ENCODE assay signal across 11 cellular contexts in genomic region chr3:172132159-172132586, GRCh38.
DNase-seq lines count a peak whose midpoint lies in the region; ATAC-seq and TF ChIP-seq lines count a peak whose summit lies in the region.
"Had no signal": no experiment of that assay in that cellular context is flagged by ENCODE, and none has a peak within 500 bp of the region (broad histone marks: within the 10 kb centered on the region; RNA-seq: fewer than 3 reads in every experiment).

No MANE protein-coding gene starts in this region.

- no peak overlapping the region for H3K4me3 Mint-ChIP-seq in Calu3 (ENCODE audit: low read depth, unreplicated experiment)
- H3K4me3 Mint-ChIP-seq in neural crest cell, result no peak overlapping the region

- CTCF ChIA-PET in Calu3 (lab: Charles Lee), result interaction anchor here (1.1 to 2.8 kb wide), 2 partner anchors 10 to 21 kb away, joined by 3 to 10 read pairs; no protein-coding TSS in a partner anchor

- H3K9me3 Mint-ChIP-seq in Calu3 (ENCODE audit: low read depth, unreplicated experiment) (no peaks in the 10 kb centered on the region), neural crest cell (no peaks in the 10 kb centered on the region)
- H3K9me3 Mint-ChIP-seq in activated naive CD4-positive, alpha-beta T cell treated with anti-CD3 and anti-CD28 coated beads, Interleukin-2, amount 50 U/mL, for 72 hours, result no peaks in the 10 kb centered on the region

- TF ChIP-seq CTCF in Calu3 (IDR thresholded peaks at IDR 0.05; ENCODE audit: unreplicated experiment) (no peak), neural crest cell (conservative IDR thresholded peaks at IDR 0.05) (no peak)

- no TSS peak for BruUV-seq in Calu3 (replicated peaks; lab: Mats Ljungman, UMichigan)

- DNase-seq in Calu3, result no peak
- DNase-seq in activated naive CD4-positive, alpha-beta T cell treated with anti-CD3 and anti-CD28 coated beads, Interleukin-2, amount 50 U/mL, for 72 hours (ENCODE audit: low spot score in 2 of 2), result no peak
- DNase-seq in neural crest cell (ENCODE audit: low read depth, low spot score), result no peak
- no peak for DNase-seq in activated effector memory CD4-positive, alpha-beta T cell treated with anti-CD3 and anti-CD28 coated beads, Interleukin-2, amount 50 U/mL, for 16 hours
- DNase-seq in NCI-H1105 (lab: John Stamatoyannopoulos, UW), result no peak
- DNase-seq: DMS153, NCI-H2029 treated with DMSO at 0.1 percent for 48 hours had no signal

- peaks cover 88% of the 10 kb centered on the region for H3K4me1 Mint-ChIP-seq in Calu3 (ENCODE audit: low read depth, unreplicated experiment)
- H3K4me1 Mint-ChIP-seq in neural crest cell, result peaks cover 60% of the 10 kb centered on the region

- ATAC-seq in HG02885 (IDR thresholded peaks at IDR 0.05; ENCODE audit: poor library complexity, unreplicated experiment) (peak; percentile 44), GM19328 (IDR thresholded peaks at IDR 0.05; ENCODE audit: unreplicated experiment) (no peak), HG02759 (IDR thresholded peaks at IDR 0.05; ENCODE audit: unreplicated experiment) (no peak)
- ATAC-seq in activated naive CD4-positive, alpha-beta T cell treated with anti-CD3 and anti-CD28 coated beads, Interleukin-2, amount 50 U/mL, for 72 hours, result peak; percentile 26 to 58
- ATAC-seq: Right ventricle myocardium inferior had no signal

- H3K27me3 Mint-ChIP-seq in Calu3 (ENCODE audit: unreplicated experiment) (no peaks in the 10 kb centered on the region), neural crest cell (ENCODE audit: low read depth) (no peaks in the 10 kb centered on the region)

- peaks cover 86% of the 10 kb centered on the region for H3K36me3 Mint-ChIP-seq in Calu3 (ENCODE audit: insufficient read depth, unreplicated experiment)
- peaks cover 0 to 10% of the 10 kb centered on the region in 2 donors for H3K36me3 Mint-ChIP-seq in activated naive CD4-positive, alpha-beta T cell treated with anti-CD3 and anti-CD28 coated beads, Interleukin-2, amount 50 U/mL, for 72 hours
- H3K36me3 Mint-ChIP-seq in neural crest cell (ENCODE audit: low read depth), result peaks cover 7% of the 10 kb centered on the region

- H3K27ac Mint-ChIP-seq in Calu3 (ENCODE audit: unreplicated experiment) (peak overlapping the region; percentile 66), neural crest cell (ENCODE audit: unreplicated experiment) (peak overlapping the region; percentile 1)
- H3K27ac Mint-ChIP-seq in activated naive CD4-positive, alpha-beta T cell treated with anti-CD3 and anti-CD28 coated beads, Interleukin-2, amount 50 U/mL, for 72 hours, result peak overlapping the region in 1 of 2 donors; percentile 64

- intact Hi-C loops in Calu3 (cut with micrococcal nuclease; ENCODE audit: unreplicated experiment), result no loop called here

Comparison
In these comparisons a context has a peak if more than half of its experiments do, and no peak if none do; other contexts are left out.
1. ATAC-seq: peak in HG02885 (single experiment) and activated naive CD4-positive, alpha-beta T cell treated with anti-CD3 and anti-CD28 coated beads, Interleukin-2, amount 50 U/mL, for 72 hours (2 of 2); none in GM19328 (single experiment) and HG02759 (single experiment).